ENCODE assay signal across 2 cellular contexts in the genomic region with DNA sequence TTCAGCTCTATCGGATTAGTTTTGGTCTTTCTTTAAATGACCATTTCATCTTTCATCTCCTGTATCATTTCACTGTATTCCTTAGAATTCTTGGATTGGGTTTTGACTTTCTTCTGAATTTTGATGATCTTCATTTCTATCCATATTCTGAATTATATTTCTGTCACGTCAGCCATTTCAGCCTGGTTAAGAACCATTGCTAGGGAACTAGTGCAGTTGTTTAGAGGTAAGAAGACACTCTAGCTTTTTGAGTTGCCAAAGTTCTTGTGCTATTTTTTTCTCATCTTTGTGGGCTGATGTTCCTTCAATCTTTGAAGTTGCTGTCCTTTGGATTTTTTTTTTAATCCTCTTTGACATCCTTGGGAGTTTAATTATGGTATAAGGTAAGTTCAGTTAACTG.
A peak's percentile ranks its signal among the peaks of the same experiment; 100 is the strongest.
TF ChIP-seq lines count a peak whose summit lies in the region.

No MANE protein-coding gene starts in this region.

TF ChIP-seq in HepG2, 621 proteins besides CTCF, POLR2A, EP300 and RAD21:
- TF ChIP-seq MAFK (conservative IDR thresholded peaks at IDR 0.05 in 1 of 2, IDR thresholded peaks at IDR 0.05 in 1 of 2; ENCODE audit: low read length in 2 of 2), result peak; percentile 74 to 85
- TF ChIP-seq, protein P1, sequence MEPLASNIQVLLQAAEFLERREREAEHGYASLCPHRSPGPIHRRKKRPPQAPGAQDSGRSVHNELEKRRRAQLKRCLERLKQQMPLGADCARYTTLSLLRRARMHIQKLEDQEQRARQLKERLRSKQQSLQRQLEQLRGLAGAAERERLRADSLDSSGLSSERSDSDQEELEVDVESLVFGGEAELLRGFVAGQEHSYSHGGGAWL (CRISPR knock-in tag; IDR thresholded peaks at IDR 0.05), result no peak
- peak; percentile 80 for TF ChIP-seq MAFF (IDR thresholded peaks at IDR 0.05; ENCODE audit: low read depth, low read length)
- TF ChIP-seq, protein P2, sequence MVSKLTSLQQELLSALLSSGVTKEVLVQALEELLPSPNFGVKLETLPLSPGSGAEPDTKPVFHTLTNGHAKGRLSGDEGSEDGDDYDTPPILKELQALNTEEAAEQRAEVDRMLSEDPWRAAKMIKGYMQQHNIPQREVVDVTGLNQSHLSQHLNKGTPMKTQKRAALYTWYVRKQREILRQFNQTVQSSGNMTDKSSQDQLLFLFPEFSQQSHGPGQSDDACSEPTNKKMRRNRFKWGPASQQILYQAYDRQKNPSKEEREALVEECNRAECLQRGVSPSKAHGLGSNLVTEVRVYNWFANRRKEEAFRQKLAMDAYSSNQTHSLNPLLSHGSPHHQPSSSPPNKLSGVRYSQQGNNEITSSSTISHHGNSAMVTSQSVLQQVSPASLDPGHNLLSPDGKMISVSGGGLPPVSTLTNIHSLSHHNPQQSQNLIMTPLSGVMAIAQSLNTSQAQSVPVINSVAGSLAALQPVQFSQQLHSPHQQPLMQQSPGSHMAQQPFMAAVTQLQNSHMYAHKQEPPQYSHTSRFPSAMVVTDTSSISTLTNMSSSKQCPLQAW (CRISPR knock-in tag; IDR thresholded peaks at IDR 0.05), result no peak

TF ChIP-seq in K562, 482 proteins besides CTCF, POLR2A, EP300 and RAD21:
- TF ChIP-seq MAFK (IDR thresholded peaks at IDR 0.05; ENCODE audit: low read length) (peak; percentile 53), ZNF316 (IDR thresholded peaks at IDR 0.05) (peak; percentile 84), MAFF (IDR thresholded peaks at IDR 0.05; ENCODE audit: low read length) (peak; percentile 67), MEF2A (IDR thresholded peaks at IDR 0.05; ENCODE audit: control insufficient read depth, low read depth, low read length) (no peak), C11orf30 (IDR thresholded peaks at IDR 0.05; ENCODE audit: low read depth) (peak; percentile 61), MAFG (tag; conservative IDR thresholded peaks at IDR 0.05) (peak; percentile 56)
